In the genomic region with DNA sequence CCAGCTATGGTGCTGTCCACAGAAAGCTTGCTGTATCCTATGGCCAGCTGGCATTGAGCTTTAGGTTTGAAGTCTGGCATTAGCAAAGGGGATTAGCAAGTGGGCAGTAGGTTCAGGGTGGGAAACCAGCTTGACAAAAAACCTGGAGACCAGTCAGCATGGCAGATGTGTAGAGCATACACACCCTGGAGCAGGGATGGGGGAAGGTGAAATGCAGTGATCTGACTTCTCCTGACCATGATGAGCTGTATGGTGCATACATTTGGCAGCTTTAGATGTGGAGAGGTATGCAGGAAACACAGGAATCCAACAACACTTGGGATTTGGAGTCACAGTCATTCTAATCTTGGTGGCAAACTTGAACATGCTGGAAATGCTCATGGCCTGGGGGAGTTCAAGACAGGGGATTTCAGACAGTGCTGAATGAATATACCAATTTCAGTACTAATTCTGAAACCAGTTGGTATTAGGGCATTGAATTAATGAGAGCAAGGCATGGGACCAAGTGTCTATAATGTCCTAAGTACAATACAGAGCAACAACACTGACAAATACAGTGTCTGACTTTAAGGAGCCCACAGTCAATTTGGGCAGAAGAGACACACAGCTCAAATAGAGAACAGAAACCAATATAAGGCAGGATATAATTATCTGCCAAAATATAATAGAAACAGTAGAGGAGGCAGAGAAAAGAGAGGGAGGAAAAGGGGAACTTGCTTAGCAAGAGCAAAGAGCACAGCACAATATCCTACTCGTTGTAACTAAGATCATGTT, we compare ENCODE assay signal across 7 cellular contexts. TPM values are rescaled to one million over a fixed set of nuclear protein-coding genes. Genes with fewer than 3 reads are reported as not detected.
A peak's percentile ranks its signal among the peaks of the same experiment; 100 is the strongest.
DNase-seq lines count a peak whose midpoint lies in the region; ATAC-seq, FAIRE-seq and TF ChIP-seq lines count a peak whose summit lies in the region.

No MANE protein-coding gene starts in this region.

- H3K9ac ChIP-seq in Loucy (ENCODE audit: low read depth, low read length, poor library complexity, severe bottlenecking): peak overlapping the region; percentile 25

- no peak for TF ChIP-seq POLR2A in breast epithelium (IDR thresholded peaks at IDR 0.05)

- DNase-seq in memory B cell (ENCODE audit: low spot score in 2 of 2) (peak in 1 of 2 donors; percentile 46), breast epithelium (ENCODE audit: low spot score in 2 of 2) (no peak), SJCRH30 (no peak), frontal cortex (ENCODE audit: low spot score in 2 of 2) (no peak)

- no peaks in the 10 kb centered on the region for H3K9me3 ChIP-seq in Loucy (ENCODE audit: insufficient read depth, low read depth, low read length)
- H3K9me3 ChIP-seq in breast epithelium: no peaks in the 10 kb centered on the region
- H3K9me3 ChIP-seq in SJCRH30 (replicated peaks): no peaks in the 10 kb centered on the region

- no peaks in the 10 kb centered on the region for H3K9me3 Mint-ChIP-seq in memory B cell

- peaks cover 99% of the 10 kb centered on the region for H4K20me1 ChIP-seq in Loucy (ENCODE audit: insufficient read depth, low read length, poor library complexity, severe bottlenecking)

- peak overlapping the region; percentile 54 for H3K4me3 Mint-ChIP-seq in memory B cell

- H3K79me2 ChIP-seq in Loucy (ENCODE audit: insufficient read depth, low read length): peaks cover 100% of the 10 kb centered on the region

- H3K36me3 ChIP-seq in Loucy (ENCODE audit: insufficient read depth, low read length): no peaks in the 10 kb centered on the region
- H3K36me3 ChIP-seq in breast epithelium: no peaks in the 10 kb centered on the region
- no peaks in the 10 kb centered on the region for H3K36me3 ChIP-seq in SJCRH30

- peak overlapping the region; percentile 76 for H3K4me2 ChIP-seq in Loucy (ENCODE audit: low read depth, low read length, poor library complexity, severe bottlenecking)

- H3K4me3 ChIP-seq in Loucy (ENCODE audit: low read length, poor library complexity, severe bottlenecking) (peak overlapping the region; percentile 78), breast epithelium (no peak overlapping the region), SJCRH30 (no peak overlapping the region)

- H3K27me3 Mint-ChIP-seq in memory B cell: no peaks in the 10 kb centered on the region

- H2AFZ ChIP-seq in Loucy (ENCODE audit: low read length): no peak overlapping the region

- H3F3A ChIP-seq in Loucy (ENCODE audit: low read depth): no peaks in the 10 kb centered on the region

- no peaks in the 10 kb centered on the region for H3K27me3 ChIP-seq in Loucy (ENCODE audit: insufficient read depth, low read length, poor library complexity, severe bottlenecking)
- H3K27me3 ChIP-seq in breast epithelium: no peaks in the 10 kb centered on the region
- no peaks in the 10 kb centered on the region for H3K27me3 ChIP-seq in SJCRH30

- FAIRE-seq in frontal cortex (lab: Jason Lieb, UNC): no peak

- H3K9me2 ChIP-seq in Loucy (replicated peaks; ENCODE audit: low read depth, low read length): no peaks in the 10 kb centered on the region

- no peak for TF ChIP-seq CTCF in Loucy (conservative IDR thresholded peaks at IDR 0.05; ENCODE audit: low read length)
- no peak for TF ChIP-seq CTCF in breast epithelium (IDR thresholded peaks at IDR 0.05)

- H3K4me1 ChIP-seq in Loucy (ENCODE audit: insufficient read depth, low read length, poor library complexity, severe bottlenecking): peaks cover 75% of the 10 kb centered on the region
- H3K4me1 ChIP-seq in breast epithelium: no peaks in the 10 kb centered on the region
- H3K4me1 ChIP-seq in SJCRH30: no peaks in the 10 kb centered on the region

- ATAC-seq in GM18909 (IDR thresholded peaks at IDR 0.05; ENCODE audit: poor library complexity, unreplicated experiment): peak; percentile 85
- ATAC-seq in HG02610 (IDR thresholded peaks at IDR 0.05; ENCODE audit: unreplicated experiment): peak; percentile 82
- ATAC-seq in memory B cell (ENCODE audit: low read depth): peak; percentile 94

- H3K27ac ChIP-seq in breast epithelium: no peak overlapping the region
- H3K27ac ChIP-seq in SJCRH30: no peak overlapping the region

- peak overlapping the region; percentile 40 for H3K27ac Mint-ChIP-seq in memory B cell

- peaks cover 59% of the 10 kb centered on the region for H3K4me1 Mint-ChIP-seq in memory B cell

- H3K36me3 Mint-ChIP-seq in memory B cell: peaks cover 17% of the 10 kb centered on the region

- intact Hi-C loops in breast epithelium (cut with DNase I; ENCODE audit: low total_unique reads): no loop called here

RNA-seq across cellular contexts. Expression of gene ARHGAP15, which starts 11.8 kb away (rescaled TPM):
- 10 to 100 TPM in 2 of 3 donors, 1 to 10 TPM in 1; 8.9 to 13.4 (median 10.7) TPM for total RNA-seq in breast epithelium
- 0.25 and 0.26 TPM in 2 replicates for total RNA-seq in SJCRH30 (2014; rRNA removed; shearing (Covaris generic))
- 19.2 TPM for total RNA-seq in frontal cortex
